In the genomic region with DNA sequence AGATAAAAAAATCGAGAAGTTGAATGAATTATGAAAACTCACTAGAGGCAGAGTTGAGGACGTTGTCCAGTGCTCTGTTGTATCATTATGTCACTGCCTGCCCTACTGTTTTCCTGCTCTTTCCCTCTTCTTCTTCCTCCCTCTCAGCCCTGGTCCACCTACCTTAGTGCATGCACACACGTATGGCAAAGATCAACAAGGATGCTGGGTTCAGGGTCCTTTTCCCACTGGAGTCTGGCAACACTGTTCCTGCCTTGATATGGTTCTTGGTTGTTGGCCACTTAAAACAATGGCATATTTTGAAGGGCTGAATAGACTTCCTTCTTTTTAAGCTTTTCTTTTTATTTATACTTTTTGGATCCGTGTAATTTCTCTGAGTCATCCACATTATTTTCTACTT, we compare ENCODE assay signal across 22 cellular contexts.
DNase-seq lines count a peak whose midpoint lies in the region; ATAC-seq and TF ChIP-seq lines count a peak whose summit lies in the region.
"Had no signal": no experiment of that assay in that cellular context is flagged by ENCODE, and none has a peak within 500 bp of the region (broad histone marks: within the 10 kb centered on the region; RNA-seq: fewer than 3 reads in every experiment).

No MANE protein-coding gene starts in this region.

- peak overlapping the region; percentile 60 for H3K27ac Mint-ChIP-seq in T-helper 2 cell treated with Interferon-gamma antibody and Interleukin-4, amounts not matched to agents 5 μg/mL and 100 μg/mL, for 36 hours
- H3K27ac Mint-ChIP-seq in activated B cell treated with CpG ODN at 0.5 μM for 24 hours: peak overlapping the region; percentile 25

- intact Hi-C loops in activated B cell treated with CpG ODN at 0.5 μM for 24 hours (cut with micrococcal nuclease): no loop called here

- peaks cover 60% of the 10 kb centered on the region for H3K4me1 ChIP-seq in muscle layer of colon (ENCODE audit: insufficient read depth, low read length)

- DNase-seq in T-helper 2 cell treated with Interferon-gamma antibody and Interleukin-4, amounts not matched to agents 5 μg/mL and 100 μg/mL, for 36 hours (ENCODE audit: low spot score): no peak
- DNase-seq in T-helper 2 cell: no peak
- no peak for DNase-seq in activated B cell treated with CpG ODN at 0.5 μM for 24 hours
- no peak for DNase-seq in stimulated activated CD4-positive, alpha-beta T cell treated with anti-CD3 and anti-CD28 coated beads, Interleukin-4, amount 100 ng/mL, for 4 hours
- no peak for DNase-seq in SKM-1 treated with dmso at 0.1 percent for 144 hours (lab: John Stamatoyannopoulos, UW; ENCODE audit: unreplicated experiment)
- DNase-seq: DMS153, HCEC 1CT, MM.1S, NCI-H1048, NCI-H1417, NCI-H1694, NCI-H2029 treated with DMSO at 0.1 percent for 48 hours, NCI-H446 treated with DMSO at 0.1 percent for 48 hours, NCI-H526, SHP77 had no signal

- no peaks in the 10 kb centered on the region for H3K9me3 ChIP-seq in muscle layer of colon (ENCODE audit: low read length)

- ATAC-seq in activated B cell treated with CpG ODN at 0.5 μM for 24 hours (ENCODE audit: low read depth) (no peak), HG03565 (IDR thresholded peaks at IDR 0.05; ENCODE audit: unreplicated experiment) (no peak)
- ATAC-seq: Panc1 had no signal

- H3K9ac ChIP-seq in muscle layer of colon (ENCODE audit: low read length): no peak overlapping the region
- H3K9ac ChIP-seq: KMS-11 had no signal

- H3K4me3 ChIP-seq in muscle layer of colon (ENCODE audit: low read depth in 1 of 2, low read length in 2 of 2): no peak overlapping the region

- peaks cover 35% of the 10 kb centered on the region for H3K4me1 Mint-ChIP-seq in T-helper 2 cell treated with Interferon-gamma antibody and Interleukin-4, amounts not matched to agents 5 μg/mL and 100 μg/mL, for 36 hours (ENCODE audit: low read depth)
- peaks cover 89% of the 10 kb centered on the region for H3K4me1 Mint-ChIP-seq in activated B cell treated with CpG ODN at 0.5 μM for 24 hours

- no peaks in the 10 kb centered on the region for H3K36me3 Mint-ChIP-seq in T-helper 2 cell treated with Interferon-gamma antibody and Interleukin-4, amounts not matched to agents 5 μg/mL and 100 μg/mL, for 36 hours (ENCODE audit: low read depth)
- peaks cover 4% of the 10 kb centered on the region for H3K36me3 Mint-ChIP-seq in activated B cell treated with CpG ODN at 0.5 μM for 24 hours (ENCODE audit: low read depth)

- H3K4me3 Mint-ChIP-seq in T-helper 2 cell treated with Interferon-gamma antibody and Interleukin-4, amounts not matched to agents 5 μg/mL and 100 μg/mL, for 36 hours: no peak overlapping the region
- H3K4me3 Mint-ChIP-seq in activated B cell treated with CpG ODN at 0.5 μM for 24 hours: no peak overlapping the region

- POLR2A ChIA-PET in activated B cell treated with CpG ODN at 0.5 μM for 24 hours (lab: Charles Lee): no interaction called here

- peak overlapping the region; percentile 2 for H3K27ac ChIP-seq in muscle layer of colon (ENCODE audit: low read depth, low read length)
- H3K27ac ChIP-seq: 22Rv1, KMS-11, RWPE1 had no signal

- no peaks in the 10 kb centered on the region for H3K27me3 Mint-ChIP-seq in T-helper 2 cell treated with Interferon-gamma antibody and Interleukin-4, amounts not matched to agents 5 μg/mL and 100 μg/mL, for 36 hours (ENCODE audit: low read depth)
- H3K27me3 Mint-ChIP-seq in activated B cell treated with CpG ODN at 0.5 μM for 24 hours: no peaks in the 10 kb centered on the region
- H3K27me3 Mint-ChIP-seq: IgD-negative memory B cell had no signal

- TF ChIP-seq CTCF in activated B cell treated with CpG ODN at 0.5 μM for 24 hours (IDR thresholded peaks at IDR 0.05): no peak

- no peaks in the 10 kb centered on the region for H3K36me3 ChIP-seq in muscle layer of colon (ENCODE audit: insufficient read depth, low read length)

- CTCF ChIA-PET in activated B cell treated with CpG ODN at 0.5 μM for 24 hours (lab: Charles Lee): no interaction called here

- H3K9me3 Mint-ChIP-seq in T-helper 2 cell treated with Interferon-gamma antibody and Interleukin-4, amounts not matched to agents 5 μg/mL and 100 μg/mL, for 36 hours: no peaks in the 10 kb centered on the region
- H3K9me3 Mint-ChIP-seq in activated B cell treated with CpG ODN at 0.5 μM for 24 hours: no peaks in the 10 kb centered on the region
- H3K9me3 Mint-ChIP-seq: IgD-negative memory B cell had no signal

- H3K27me3 ChIP-seq in muscle layer of colon (ENCODE audit: control insufficient read depth in 1 of 2, insufficient read depth in 2 of 2, low read length in 2 of 2): no peaks in the 10 kb centered on the region
